ENCODE assay signal across 1 cellular context in genomic region chr21:26273686-26274313, GRCh38.
TF ChIP-seq lines count a peak whose summit lies in the region.

No MANE protein-coding gene starts in this region.

TF ChIP-seq in HEK293, 187 proteins besides CTCF, POLR2A, EP300 and RAD21 (continued from another document):
- TF ChIP-seq ZNF18 (tag by site-specific recombination; IDR thresholded peaks at IDR 0.05): no peak
- TF ChIP-seq SETDB1 (IDR thresholded peaks at IDR 0.05; ENCODE audit: insufficient read length, low read length): peak; percentile 99
- TF ChIP-seq ZNF16 (tag by site-specific recombination; IDR thresholded peaks at IDR 0.05; ENCODE audit: low read depth): no peak
- TF ChIP-seq TRIM28 (IDR thresholded peaks at IDR 0.05; ENCODE audit: borderline replicate concordance, low read length): peak; percentile 98
- TF ChIP-seq ZNF529 (tag by site-specific recombination; IDR thresholded peaks at IDR 0.05; ENCODE audit: insufficient replicate concordance): peak; percentile 21
- TF ChIP-seq ZFHX2 (tag by site-specific recombination; conservative IDR thresholded peaks at IDR 0.05): no peak
- TF ChIP-seq ZNF549 (tag by site-specific recombination; IDR thresholded peaks at IDR 0.05): 0 out of 2 replicates have a peak, but pooled peaks have one; percentile 27
